27 cellular contexts compared by ENCODE assay signal in the genomic region with DNA sequence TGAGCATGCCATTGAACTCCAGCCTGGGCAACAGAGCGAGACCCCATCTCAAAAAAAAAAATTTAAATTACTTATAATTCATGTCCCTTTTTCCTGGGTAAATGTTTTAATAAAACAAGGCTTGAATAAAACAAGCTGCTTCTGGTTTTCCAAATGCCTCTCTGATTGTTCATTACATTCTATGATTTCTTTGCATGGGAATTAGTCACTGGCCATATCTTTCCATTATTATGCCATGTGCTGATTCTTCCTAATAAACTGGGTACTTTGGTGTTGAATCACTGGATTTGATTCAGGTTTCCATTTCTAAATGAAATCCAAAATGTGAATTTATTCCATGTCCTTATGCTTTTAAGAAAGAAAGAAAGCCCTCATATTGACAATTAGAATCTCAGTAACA. TPM values are rescaled to one million over a fixed set of nuclear protein-coding genes. Genes with fewer than 3 reads are reported as not detected.
DNase-seq lines count a peak whose midpoint lies in the region; ATAC-seq and TF ChIP-seq lines count a peak whose summit lies in the region.
"Had no signal": no experiment of that assay in that cellular context is flagged by ENCODE, and none has a peak within 500 bp of the region (broad histone marks: within the 10 kb centered on the region; RNA-seq: fewer than 3 reads in every experiment).

No MANE protein-coding gene starts in this region.

- no peaks in the 10 kb centered on the region for H3K79me2 ChIP-seq in osteoblast (ENCODE audit: insufficient read depth, low read length)

- H3K36me3 ChIP-seq in osteoblast (ENCODE audit: insufficient read depth, low read length): no peaks in the 10 kb centered on the region

- H3K4me1 Mint-ChIP-seq in effector memory CD8-positive, alpha-beta T cell (ENCODE audit: low read depth in 2 of 2): no peaks in the 10 kb centered on the region
- H3K4me1 Mint-ChIP-seq: activated B cell treated with CpG ODN at 0.5 μM for 24 hours, naive B cell had no signal

- peak overlapping the region; percentile 51 for H3K27ac ChIP-seq in osteoblast (ENCODE audit: low read depth, low read length)
- H3K27ac ChIP-seq: skin epidermis had no signal

- no peak overlapping the region for H3K4me3 Mint-ChIP-seq in effector memory CD8-positive, alpha-beta T cell
- H3K4me3 Mint-ChIP-seq: activated B cell treated with CpG ODN at 0.5 μM for 24 hours, naive B cell had no signal

- H3K36me3 Mint-ChIP-seq in effector memory CD8-positive, alpha-beta T cell (ENCODE audit: insufficient read depth): no peaks in the 10 kb centered on the region
- H3K36me3 Mint-ChIP-seq: activated naive CD4-positive, alpha-beta T cell treated with anti-CD3 and anti-CD28 coated beads, Interleukin-2, amount 50 U/mL, for 72 hours; naive B cell had no signal

- no peaks in the 10 kb centered on the region for H3K9me3 ChIP-seq in osteoblast (ENCODE audit: low read depth, low read length)

- no peak overlapping the region for H3K27ac Mint-ChIP-seq in effector memory CD8-positive, alpha-beta T cell
- H3K27ac Mint-ChIP-seq: activated B cell treated with CpG ODN at 0.5 μM for 24 hours; activated naive CD4-positive, alpha-beta T cell treated with anti-CD3 and anti-CD28 coated beads, Interleukin-2, amount 50 U/mL, for 72 hours; activated T-helper 2 cell treated with anti-CD3 and anti-CD28 coated beads, Interferon-gamma antibody, Interleukin-2, Interleukin-4, amounts not matched to agents 10 μg/mL and 5 μg/mL and 100 μg/mL, durations not matched to agents 14 hours and 24 hours and 36 hours; naive B cell had no signal

- H3K9me3 Mint-ChIP-seq in effector memory CD8-positive, alpha-beta T cell: peaks cover 0 to 2% of the 10 kb centered on the region in 2 donors
- H3K9me3 Mint-ChIP-seq: activated B cell treated with CpG ODN at 0.5 μM for 24 hours; activated T-helper 2 cell treated with anti-CD3 and anti-CD28 coated beads, Interferon-gamma antibody, Interleukin-2, Interleukin-4, amounts not matched to agents 10 μg/mL and 5 μg/mL and 100 μg/mL, durations not matched to agents 14 hours and 24 hours and 36 hours had no signal

- no peaks in the 10 kb centered on the region for H4K20me1 ChIP-seq in osteoblast (ENCODE audit: insufficient read depth, low read length)

- peaks cover 8% of the 10 kb centered on the region for H3K4me1 ChIP-seq in osteoblast (ENCODE audit: insufficient read depth, low read length)

- H2AFZ ChIP-seq in osteoblast (ENCODE audit: low read length): peak overlapping the region; percentile 44

- H3K4me3 ChIP-seq in osteoblast (ENCODE audit: insufficient read depth, low read length): no peak overlapping the region
- H3K4me3 ChIP-seq: K562, skin epidermis had no signal

- no peaks in the 10 kb centered on the region for H3K27me3 ChIP-seq in osteoblast (ENCODE audit: insufficient read depth, low read length)

- no peaks in the 10 kb centered on the region for H3K27me3 Mint-ChIP-seq in effector memory CD8-positive, alpha-beta T cell
- H3K27me3 Mint-ChIP-seq: activated B cell treated with CpG ODN at 0.5 μM for 24 hours, naive B cell had no signal

- TF ChIP-seq CTCF in osteoblast (IDR thresholded peaks at IDR 0.05; ENCODE audit: extremely low read depth, low read depth, low read length): no peak

- ATAC-seq in effector memory CD8-positive, alpha-beta T cell (replicated peaks): no peak
- ATAC-seq in HG03442 (IDR thresholded peaks at IDR 0.05; ENCODE audit: unreplicated experiment): no peak
- ATAC-seq: activated naive CD4-positive, alpha-beta T cell treated with anti-CD3 and anti-CD28 coated beads, Interleukin-2, amount 50 U/mL, for 72 hours; K562 had no signal

- DNase-seq in EH (ENCODE audit: low read depth): peak; percentile 78
- peak; percentile 3 for DNase-seq in RPMI7951 (ENCODE audit: low read depth)
- DNase-seq in fibroblast of gingiva (ENCODE audit: low read depth): peak; percentile 57
- peak; percentile 47 for DNase-seq in osteoblast (ENCODE audit: insufficient read length, low spot score, missing footprints)
- DNase-seq in effector memory CD8-positive, alpha-beta T cell: no peak
- no peak for DNase-seq in NCI-H446 (lab: John Stamatoyannopoulos, UW)
- DNase-seq: ACHN; activated B cell treated with CpG ODN at 0.5 μM for 24 hours; activated CD4-positive, alpha-beta T cell treated with anti-CD3 and anti-CD28 coated beads, Interleukin-2, amount 50 U/mL, for 4 hours; effector CD4-positive, alpha-beta T cell; MM.1S; naive B cell; NCI-H1417; NCI-H2081 treated with DMSO at 0.1 percent for 48 hours; NCI-H345; NCI-H82; nucleus accumbens; SHP77 had no signal

- H3K4me2 ChIP-seq in osteoblast (ENCODE audit: insufficient read depth, low read length): no peak overlapping the region

RNA-seq across cellular contexts. Expression of a gene that starts 42.6 kb away (rescaled TPM):
- 6.7 and 8.9 TPM in 2 replicates for total RNA-seq in RPMI7951 (2014; rRNA removed; shearing (Covaris generic))
- 4.3 and 5.0 TPM in 2 replicates for total RNA-seq in osteoblast

RNA-seq across cellular contexts. Expression of a gene that starts 48.0 kb away (rescaled TPM):
- not detected in 2 replicates for total RNA-seq in RPMI7951 (2014; rRNA removed; shearing (Covaris generic))
- total RNA-seq in osteoblast: not detected in 2 replicates
- total RNA-seq: activated B cell treated with CpG ODN at 0.5 μM for 24 hours; activated naive CD4-positive, alpha-beta T cell treated with anti-CD3 and anti-CD28 coated beads, Interleukin-2, amount 50 U/mL, for 72 hours; activated T-helper 2 cell treated with anti-CD3 and anti-CD28 coated beads, Interferon-gamma antibody, Interleukin-2, Interleukin-4, amounts not matched to agents 10 μg/mL and 5 μg/mL and 100 μg/mL, durations not matched to agents 14 hours and 24 hours and 36 hours; K562; mesenteric fat pad; OCI-LY7; pulmonary artery endothelial cell; urinary bladder had no signal

RNA-seq across cellular contexts. Expression of a gene that starts 51.3 kb away (rescaled TPM):
- total RNA-seq in RPMI7951 (2014; rRNA removed; shearing (Covaris generic)): 2.6 and 3.5 TPM in 2 replicates
- 3.6 and 4.7 TPM in 2 replicates for total RNA-seq in osteoblast
- total RNA-seq: activated B cell treated with CpG ODN at 0.5 μM for 24 hours; activated naive CD4-positive, alpha-beta T cell treated with anti-CD3 and anti-CD28 coated beads, Interleukin-2, amount 50 U/mL, for 72 hours; activated T-helper 2 cell treated with anti-CD3 and anti-CD28 coated beads, Interferon-gamma antibody, Interleukin-2, Interleukin-4, amounts not matched to agents 10 μg/mL and 5 μg/mL and 100 μg/mL, durations not matched to agents 14 hours and 24 hours and 36 hours; OCI-LY7 had no signal

RNA-seq across cellular contexts. Expression of a gene that starts 51.5 kb away (rescaled TPM):
- total RNA-seq in RPMI7951 (2014; rRNA removed; shearing (Covaris generic)): 0.12 TPM in 1 of 2 replicates, not detected in the other
- under 0.01 TPM in 1 of 2 replicates, not detected in the other for total RNA-seq in osteoblast
- total RNA-seq: mesenteric fat pad had no signal

Comparison
In these comparisons a context has a peak if more than half of its experiments do, and no peak if none do; other contexts are left out.
1. DNase-seq: peak in EH (single experiment), RPMI7951 (single experiment), fibroblast of gingiva (single experiment) and osteoblast (single experiment); none in effector memory CD8-positive, alpha-beta T cell (0 of 3) and NCI-H446 (0 of 2).